Comparison of ENCODE assay signal across 14 cellular contexts in genomic region chr14:96105089-96105920, GRCh38.
DNase-seq lines count a peak whose midpoint lies in the region; ATAC-seq and TF ChIP-seq lines count a peak whose summit lies in the region.
"Had no signal": no experiment of that assay in that cellular context is flagged by ENCODE, and none has a peak within 500 bp of the region (broad histone marks: within the 10 kb centered on the region; RNA-seq: fewer than 3 reads in every experiment).

No MANE protein-coding gene starts in this region.

- H3K4me1 ChIP-seq in body of pancreas (peaks cover 22% of the 10 kb centered on the region), sigmoid colon (peaks cover 0 to 40% (median 32%) of the 10 kb centered on the region in 4 donors)

- H3K27ac ChIP-seq in body of pancreas (peak overlapping the region in 3 of 4 donors; percentile 54 to 59 (median 56)), sigmoid colon (peak overlapping the region; percentile 70 to 94 (median 88))

- TF ChIP-seq CTCF in body of pancreas (IDR thresholded peaks at IDR 0.05) (no peak), sigmoid colon (IDR thresholded peaks at IDR 0.05) (no peak)

- peak; percentile 28 for DNase-seq in H7
- DNase-seq in body of pancreas: no peak
- no peak for DNase-seq in left ventricle myocardium superior
- peak; percentile 83 for DNase-seq in sigmoid colon
- no peak for DNase-seq in NCI-H2029 (lab: John Stamatoyannopoulos, UW)
- DNase-seq in superior temporal gyrus (ENCODE audit: extremely low spot score): no peak
- no peak for DNase-seq in COLO829 (ENCODE audit: low spot score)
- DNase-seq: BE2C, cerebellar nuclear complex, KBM-7, occipital lobe had no signal

- TF ChIP-seq POLR2A in body of pancreas (IDR thresholded peaks at IDR 0.05) (no peak), sigmoid colon (IDR thresholded peaks at IDR 0.05) (no peak)

- no peaks in the 10 kb centered on the region for H3K27me3 ChIP-seq in H7 (ENCODE audit: control insufficient read depth, insufficient read depth, low read length)
- H3K27me3 ChIP-seq in body of pancreas: no peaks in the 10 kb centered on the region
- H3K27me3 ChIP-seq in sigmoid colon: no peaks in the 10 kb centered on the region
- H3K27me3 ChIP-seq: BE2C had no signal

- no peak for ATAC-seq in body of pancreas
- peak; percentile 64 for ATAC-seq in left ventricle myocardium superior
- no peak for ATAC-seq in HG02884 (IDR thresholded peaks at IDR 0.05; ENCODE audit: unreplicated experiment)
- ATAC-seq: activated naive CD4-positive, alpha-beta T cell treated with anti-CD3 and anti-CD28 coated beads, Interleukin-2, amount 50 U/mL, for 72 hours had no signal

- intact Hi-C loops in body of pancreas (cut with DNase I) (no loop called here), left ventricle myocardium superior (cut with micrococcal nuclease) (no loop called here), sigmoid colon (cut with DNase I) (loop anchor here (1.0 to 5.0 kb wide), 4 partner anchors 99 to 643 kb away; partner anchors contain the start of genes BDKRB2 and PAPOLA)

- H3K36me3 ChIP-seq in H7 (replicated peaks; ENCODE audit: control insufficient read depth, insufficient read depth, low read length) (no peaks in the 10 kb centered on the region), body of pancreas (replicated peaks in 1 of 2; ENCODE audit: insufficient read depth in 1 of 2, low read depth in 2 of 2) (no peaks in the 10 kb centered on the region), sigmoid colon (no peaks in the 10 kb centered on the region)
- H3K36me3 ChIP-seq: BE2C had no signal

- 85 to 89% methylated on average over 15 to 16 of the region's 16 CpGs for WGBS in body of pancreas, 2 donors
- 83 to 84% methylated on average over 16 of the region's 16 CpGs for WGBS in sigmoid colon, 2 donors

- H3K4me3 ChIP-seq in H7 (ENCODE audit: insufficient read depth, low read depth, low read length): no peak overlapping the region
- no peak overlapping the region for H3K4me3 ChIP-seq in body of pancreas
- H3K4me3 ChIP-seq in sigmoid colon: no peak overlapping the region
- H3K4me3 ChIP-seq: GM12878 had no signal

- H3K9me3 ChIP-seq in body of pancreas: no peaks in the 10 kb centered on the region
- no peaks in the 10 kb centered on the region for H3K9me3 ChIP-seq in sigmoid colon

- peak in 2 of 4 donors; percentile 81 to 86 for TF ChIP-seq EP300 in sigmoid colon (IDR thresholded peaks at IDR 0.05)

Comparison
In these comparisons a context has a peak if more than half of its experiments do, and no peak if none do; other contexts are left out.
1. DNase-seq: peak in H7 (single experiment) and sigmoid colon (single experiment); none in body of pancreas (0 of 4), left ventricle myocardium superior (single experiment), NCI-H2029 (single experiment), superior temporal gyrus (single experiment) and COLO829 (single experiment).